1 cellular context compared by ENCODE assay signal in the genomic region with DNA sequence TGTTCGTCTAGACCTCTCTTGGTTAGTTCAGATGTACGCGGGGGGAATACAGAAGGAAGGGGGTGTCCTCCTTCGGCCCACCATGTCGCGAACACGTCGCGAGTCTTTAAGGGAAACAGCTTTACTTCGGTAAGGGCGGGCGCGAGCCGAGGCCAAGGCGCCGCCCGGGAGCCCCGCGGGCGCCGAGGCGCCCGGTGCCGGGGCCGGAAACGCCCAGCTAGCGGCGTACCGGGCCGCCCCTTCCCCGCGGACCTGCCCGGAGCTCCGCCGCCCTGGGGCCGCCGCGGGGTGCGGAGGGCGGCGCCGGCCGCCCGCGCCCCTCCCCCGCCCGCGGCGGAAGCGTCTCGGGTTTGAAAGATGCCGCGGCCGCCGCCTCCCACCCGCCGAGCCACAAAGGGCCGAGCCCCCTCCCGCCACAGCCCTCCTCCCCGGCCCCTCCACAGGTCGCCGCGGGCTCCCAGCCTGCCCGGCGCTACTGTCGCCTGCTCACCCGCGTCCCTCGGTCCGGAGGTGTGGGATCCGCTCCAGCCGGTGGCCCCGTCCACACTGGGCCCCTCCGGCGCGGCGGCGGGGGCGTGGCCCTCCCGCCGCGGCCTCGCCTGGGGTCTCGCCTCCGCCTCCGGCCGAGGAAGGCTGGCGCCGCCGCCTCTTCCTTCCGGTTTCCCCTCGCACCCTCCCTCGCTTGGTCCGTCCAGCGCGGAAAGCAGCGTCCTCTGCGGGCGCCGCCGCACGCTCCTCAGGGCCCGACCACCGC.
A peak's percentile ranks its signal among the peaks of the same experiment; 100 is the strongest.
TF ChIP-seq lines count a peak whose summit lies in the region.

A gene (minus strand): TSS at position 715 of the 754 bp plus-strand sequence. CDS start 12,156 bp downstream, outside the sequence.

TF ChIP-seq in K562, 482 proteins besides CTCF, POLR2A, EP300 and RAD21 (continued from another document and continues in another):
- TF ChIP-seq HNRNPL (IDR thresholded peaks at IDR 0.05; ENCODE audit: low read depth, low read length) (peak; percentile 49; the same call in 1 of the 2 replicates), TRIM28 (IDR thresholded peaks at IDR 0.05) (no peak), ARID2 (IDR thresholded peaks at IDR 0.05) (no peak), SPI1 (IDR thresholded peaks at IDR 0.05; ENCODE audit: borderline replicate concordance, low read depth, low read length) (no peak), PHB2 (IDR thresholded peaks at IDR 0.05; ENCODE audit: low read depth) (no peak), ZNF282 (CRISPR knock-in tag; IDR thresholded peaks at IDR 0.05) (no peak), GTF2F1 (IDR thresholded peaks at IDR 0.05; ENCODE audit: low read depth, low read length) (no peak), JUN (IDR thresholded peaks at IDR 0.05; ENCODE audit: borderline replicate concordance, low read depth, low read length) (0 out of 2 replicates have a peak, but pooled peaks have one; percentile 13), JUN (CRISPR knock-in tag; IDR thresholded peaks at IDR 0.05; ENCODE audit: borderline replicate concordance) (0 out of 2 replicates have a peak, but pooled peaks have one; percentile 27), ZNF347 (CRISPR knock-in tag; IDR thresholded peaks at IDR 0.05; ENCODE audit: low read depth) (no peak), SREBF1 (IDR thresholded peaks at IDR 0.05; ENCODE audit: borderline replicate concordance, low read depth, low read length) (no peak), FIP1L1 (IDR thresholded peaks at IDR 0.05; ENCODE audit: low read depth, low read length, poor library complexity, severe bottlenecking) (peak; percentile 73), ZNF707 (CRISPR knock-in tag; conservative IDR thresholded peaks at IDR 0.05) (no peak), CBFA2T3 (IDR thresholded peaks at IDR 0.05) (no peak), MTA3 (IDR thresholded peaks at IDR 0.05; ENCODE audit: borderline replicate concordance) (peak; percentile 50; the same call in 1 of the 2 replicates), ELF1 (tag; IDR thresholded peaks at IDR 0.05) (peak; percentile 83)
- TF ChIP-seq, protein P1, sequence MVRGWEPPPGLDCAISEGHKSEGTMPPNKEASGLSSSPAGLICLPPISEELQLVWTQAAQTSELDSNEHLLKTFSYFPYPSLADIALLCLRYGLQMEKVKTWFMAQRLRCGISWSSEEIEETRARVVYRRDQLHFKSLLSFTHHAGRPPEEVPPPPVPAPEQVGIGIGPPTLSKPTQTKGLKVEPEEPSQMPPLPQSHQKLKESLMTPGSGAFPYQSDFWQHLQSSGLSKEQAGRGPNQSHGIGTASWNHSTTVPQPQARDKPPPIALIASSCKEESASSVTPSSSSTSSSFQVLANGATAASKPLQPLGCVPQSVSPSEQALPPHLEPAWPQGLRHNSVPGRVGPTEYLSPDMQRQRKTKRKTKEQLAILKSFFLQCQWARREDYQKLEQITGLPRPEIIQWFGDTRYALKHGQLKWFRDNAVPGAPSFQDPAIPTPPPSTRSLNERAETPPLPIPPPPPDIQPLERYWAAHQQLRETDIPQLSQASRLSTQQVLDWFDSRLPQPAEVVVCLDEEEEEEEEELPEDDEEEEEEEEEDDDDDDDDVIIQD (CRISPR knock-in tag; IDR thresholded peaks at IDR 0.05): no peak
- TF ChIP-seq, protein P2, sequence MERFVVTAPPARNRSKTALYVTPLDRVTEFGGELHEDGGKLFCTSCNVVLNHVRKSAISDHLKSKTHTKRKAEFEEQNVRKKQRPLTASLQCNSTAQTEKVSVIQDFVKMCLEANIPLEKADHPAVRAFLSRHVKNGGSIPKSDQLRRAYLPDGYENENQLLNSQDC (CRISPR knock-in tag; IDR thresholded peaks at IDR 0.05): no peak
- TF ChIP-seq, protein P3, sequence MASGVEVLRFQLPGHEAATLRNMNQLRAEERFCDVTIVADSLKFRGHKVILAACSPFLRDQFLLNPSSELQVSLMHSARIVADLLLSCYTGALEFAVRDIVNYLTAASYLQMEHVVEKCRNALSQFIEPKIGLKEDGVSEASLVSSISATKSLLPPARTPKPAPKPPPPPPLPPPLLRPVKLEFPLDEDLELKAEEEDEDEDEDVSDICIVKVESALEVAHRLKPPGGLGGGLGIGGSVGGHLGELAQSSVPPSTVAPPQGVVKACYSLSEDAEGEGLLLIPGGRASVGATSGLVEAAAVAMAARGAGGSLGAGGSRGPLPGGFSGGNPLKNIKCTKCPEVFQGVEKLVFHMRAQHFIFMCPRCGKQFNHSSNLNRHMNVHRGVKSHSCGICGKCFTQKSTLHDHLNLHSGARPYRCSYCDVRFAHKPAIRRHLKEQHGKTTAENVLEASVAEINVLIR (CRISPR knock-in tag; IDR thresholded peaks at IDR 0.05): no peak
- TF ChIP-seq, protein P4, sequence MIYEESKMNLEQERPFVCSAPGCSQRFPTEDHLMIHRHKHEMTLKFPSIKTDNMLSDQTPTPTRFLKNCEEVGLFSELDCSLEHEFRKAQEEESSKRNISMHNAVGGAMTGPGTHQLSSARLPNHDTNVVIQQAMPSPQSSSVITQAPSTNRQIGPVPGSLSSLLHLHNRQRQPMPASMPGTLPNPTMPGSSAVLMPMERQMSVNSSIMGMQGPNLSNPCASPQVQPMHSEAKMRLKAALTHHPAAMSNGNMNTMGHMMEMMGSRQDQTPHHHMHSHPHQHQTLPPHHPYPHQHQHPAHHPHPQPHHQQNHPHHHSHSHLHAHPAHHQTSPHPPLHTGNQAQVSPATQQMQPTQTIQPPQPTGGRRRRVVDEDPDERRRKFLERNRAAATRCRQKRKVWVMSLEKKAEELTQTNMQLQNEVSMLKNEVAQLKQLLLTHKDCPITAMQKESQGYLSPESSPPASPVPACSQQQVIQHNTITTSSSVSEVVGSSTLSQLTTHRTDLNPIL (CRISPR knock-in tag; IDR thresholded peaks at IDR 0.05): no peak
- TF ChIP-seq, protein P5, sequence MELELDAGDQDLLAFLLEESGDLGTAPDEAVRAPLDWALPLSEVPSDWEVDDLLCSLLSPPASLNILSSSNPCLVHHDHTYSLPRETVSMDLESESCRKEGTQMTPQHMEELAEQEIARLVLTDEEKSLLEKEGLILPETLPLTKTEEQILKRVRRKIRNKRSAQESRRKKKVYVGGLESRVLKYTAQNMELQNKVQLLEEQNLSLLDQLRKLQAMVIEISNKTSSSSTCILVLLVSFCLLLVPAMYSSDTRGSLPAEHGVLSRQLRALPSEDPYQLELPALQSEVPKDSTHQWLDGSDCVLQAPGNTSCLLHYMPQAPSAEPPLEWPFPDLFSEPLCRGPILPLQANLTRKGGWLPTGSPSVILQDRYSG (tag; conservative IDR thresholded peaks at IDR 0.05; ENCODE audit: low read depth): no peak
- TF ChIP-seq, protein P6, sequence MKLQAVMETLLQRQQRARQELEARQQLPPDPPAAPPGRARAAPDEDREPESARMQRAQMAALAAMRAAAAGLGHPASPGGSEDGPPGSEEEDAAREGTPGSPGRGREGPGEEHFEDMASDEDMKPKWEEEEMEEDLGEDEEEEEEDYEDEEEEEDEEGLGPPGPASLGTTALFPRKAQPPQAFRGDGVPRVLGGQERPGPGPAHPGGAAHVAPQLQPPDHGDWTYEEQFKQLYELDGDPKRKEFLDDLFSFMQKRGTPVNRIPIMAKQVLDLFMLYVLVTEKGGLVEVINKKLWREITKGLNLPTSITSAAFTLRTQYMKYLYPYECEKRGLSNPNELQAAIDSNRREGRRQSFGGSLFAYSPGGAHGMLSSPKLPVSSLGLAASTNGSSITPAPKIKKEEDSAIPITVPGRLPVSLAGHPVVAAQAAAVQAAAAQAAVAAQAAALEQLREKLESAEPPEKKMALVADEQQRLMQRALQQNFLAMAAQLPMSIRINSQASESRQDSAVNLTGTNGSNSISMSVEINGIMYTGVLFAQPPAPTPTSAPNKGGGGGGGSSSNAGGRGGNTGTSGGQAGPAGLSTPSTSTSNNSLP (IDR thresholded peaks at IDR 0.05; ENCODE audit: borderline replicate concordance, low read depth, low read length): no peak
- TF ChIP-seq, protein P7, sequence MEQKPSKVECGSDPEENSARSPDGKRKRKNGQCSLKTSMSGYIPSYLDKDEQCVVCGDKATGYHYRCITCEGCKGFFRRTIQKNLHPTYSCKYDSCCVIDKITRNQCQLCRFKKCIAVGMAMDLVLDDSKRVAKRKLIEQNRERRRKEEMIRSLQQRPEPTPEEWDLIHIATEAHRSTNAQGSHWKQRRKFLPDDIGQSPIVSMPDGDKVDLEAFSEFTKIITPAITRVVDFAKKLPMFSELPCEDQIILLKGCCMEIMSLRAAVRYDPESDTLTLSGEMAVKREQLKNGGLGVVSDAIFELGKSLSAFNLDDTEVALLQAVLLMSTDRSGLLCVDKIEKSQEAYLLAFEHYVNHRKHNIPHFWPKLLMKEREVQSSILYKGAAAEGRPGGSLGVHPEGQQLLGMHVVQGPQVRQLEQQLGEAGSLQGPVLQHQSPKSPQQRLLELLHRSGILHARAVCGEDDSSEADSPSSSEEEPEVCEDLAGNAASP (IDR thresholded peaks at IDR 0.05): no peak
- TF ChIP-seq, protein P8, sequence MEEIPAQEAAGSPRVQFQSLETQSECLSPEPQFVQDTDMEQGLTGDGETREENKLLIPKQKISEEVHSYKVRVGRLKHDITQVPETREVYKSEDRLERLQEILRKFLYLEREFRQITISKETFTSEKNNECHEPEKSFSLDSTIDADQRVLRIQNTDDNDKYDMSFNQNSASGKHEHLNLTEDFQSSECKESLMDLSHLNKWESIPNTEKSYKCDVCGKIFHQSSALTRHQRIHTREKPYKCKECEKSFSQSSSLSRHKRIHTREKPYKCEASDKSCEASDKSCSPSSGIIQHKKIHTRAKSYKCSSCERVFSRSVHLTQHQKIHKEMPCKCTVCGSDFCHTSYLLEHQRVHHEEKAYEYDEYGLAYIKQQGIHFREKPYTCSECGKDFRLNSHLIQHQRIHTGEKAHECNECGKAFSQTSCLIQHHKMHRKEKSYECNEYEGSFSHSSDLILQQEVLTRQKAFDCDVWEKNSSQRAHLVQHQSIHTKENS (CRISPR knock-in tag; IDR thresholded peaks at IDR 0.05): no peak
- TF ChIP-seq, protein P9, sequence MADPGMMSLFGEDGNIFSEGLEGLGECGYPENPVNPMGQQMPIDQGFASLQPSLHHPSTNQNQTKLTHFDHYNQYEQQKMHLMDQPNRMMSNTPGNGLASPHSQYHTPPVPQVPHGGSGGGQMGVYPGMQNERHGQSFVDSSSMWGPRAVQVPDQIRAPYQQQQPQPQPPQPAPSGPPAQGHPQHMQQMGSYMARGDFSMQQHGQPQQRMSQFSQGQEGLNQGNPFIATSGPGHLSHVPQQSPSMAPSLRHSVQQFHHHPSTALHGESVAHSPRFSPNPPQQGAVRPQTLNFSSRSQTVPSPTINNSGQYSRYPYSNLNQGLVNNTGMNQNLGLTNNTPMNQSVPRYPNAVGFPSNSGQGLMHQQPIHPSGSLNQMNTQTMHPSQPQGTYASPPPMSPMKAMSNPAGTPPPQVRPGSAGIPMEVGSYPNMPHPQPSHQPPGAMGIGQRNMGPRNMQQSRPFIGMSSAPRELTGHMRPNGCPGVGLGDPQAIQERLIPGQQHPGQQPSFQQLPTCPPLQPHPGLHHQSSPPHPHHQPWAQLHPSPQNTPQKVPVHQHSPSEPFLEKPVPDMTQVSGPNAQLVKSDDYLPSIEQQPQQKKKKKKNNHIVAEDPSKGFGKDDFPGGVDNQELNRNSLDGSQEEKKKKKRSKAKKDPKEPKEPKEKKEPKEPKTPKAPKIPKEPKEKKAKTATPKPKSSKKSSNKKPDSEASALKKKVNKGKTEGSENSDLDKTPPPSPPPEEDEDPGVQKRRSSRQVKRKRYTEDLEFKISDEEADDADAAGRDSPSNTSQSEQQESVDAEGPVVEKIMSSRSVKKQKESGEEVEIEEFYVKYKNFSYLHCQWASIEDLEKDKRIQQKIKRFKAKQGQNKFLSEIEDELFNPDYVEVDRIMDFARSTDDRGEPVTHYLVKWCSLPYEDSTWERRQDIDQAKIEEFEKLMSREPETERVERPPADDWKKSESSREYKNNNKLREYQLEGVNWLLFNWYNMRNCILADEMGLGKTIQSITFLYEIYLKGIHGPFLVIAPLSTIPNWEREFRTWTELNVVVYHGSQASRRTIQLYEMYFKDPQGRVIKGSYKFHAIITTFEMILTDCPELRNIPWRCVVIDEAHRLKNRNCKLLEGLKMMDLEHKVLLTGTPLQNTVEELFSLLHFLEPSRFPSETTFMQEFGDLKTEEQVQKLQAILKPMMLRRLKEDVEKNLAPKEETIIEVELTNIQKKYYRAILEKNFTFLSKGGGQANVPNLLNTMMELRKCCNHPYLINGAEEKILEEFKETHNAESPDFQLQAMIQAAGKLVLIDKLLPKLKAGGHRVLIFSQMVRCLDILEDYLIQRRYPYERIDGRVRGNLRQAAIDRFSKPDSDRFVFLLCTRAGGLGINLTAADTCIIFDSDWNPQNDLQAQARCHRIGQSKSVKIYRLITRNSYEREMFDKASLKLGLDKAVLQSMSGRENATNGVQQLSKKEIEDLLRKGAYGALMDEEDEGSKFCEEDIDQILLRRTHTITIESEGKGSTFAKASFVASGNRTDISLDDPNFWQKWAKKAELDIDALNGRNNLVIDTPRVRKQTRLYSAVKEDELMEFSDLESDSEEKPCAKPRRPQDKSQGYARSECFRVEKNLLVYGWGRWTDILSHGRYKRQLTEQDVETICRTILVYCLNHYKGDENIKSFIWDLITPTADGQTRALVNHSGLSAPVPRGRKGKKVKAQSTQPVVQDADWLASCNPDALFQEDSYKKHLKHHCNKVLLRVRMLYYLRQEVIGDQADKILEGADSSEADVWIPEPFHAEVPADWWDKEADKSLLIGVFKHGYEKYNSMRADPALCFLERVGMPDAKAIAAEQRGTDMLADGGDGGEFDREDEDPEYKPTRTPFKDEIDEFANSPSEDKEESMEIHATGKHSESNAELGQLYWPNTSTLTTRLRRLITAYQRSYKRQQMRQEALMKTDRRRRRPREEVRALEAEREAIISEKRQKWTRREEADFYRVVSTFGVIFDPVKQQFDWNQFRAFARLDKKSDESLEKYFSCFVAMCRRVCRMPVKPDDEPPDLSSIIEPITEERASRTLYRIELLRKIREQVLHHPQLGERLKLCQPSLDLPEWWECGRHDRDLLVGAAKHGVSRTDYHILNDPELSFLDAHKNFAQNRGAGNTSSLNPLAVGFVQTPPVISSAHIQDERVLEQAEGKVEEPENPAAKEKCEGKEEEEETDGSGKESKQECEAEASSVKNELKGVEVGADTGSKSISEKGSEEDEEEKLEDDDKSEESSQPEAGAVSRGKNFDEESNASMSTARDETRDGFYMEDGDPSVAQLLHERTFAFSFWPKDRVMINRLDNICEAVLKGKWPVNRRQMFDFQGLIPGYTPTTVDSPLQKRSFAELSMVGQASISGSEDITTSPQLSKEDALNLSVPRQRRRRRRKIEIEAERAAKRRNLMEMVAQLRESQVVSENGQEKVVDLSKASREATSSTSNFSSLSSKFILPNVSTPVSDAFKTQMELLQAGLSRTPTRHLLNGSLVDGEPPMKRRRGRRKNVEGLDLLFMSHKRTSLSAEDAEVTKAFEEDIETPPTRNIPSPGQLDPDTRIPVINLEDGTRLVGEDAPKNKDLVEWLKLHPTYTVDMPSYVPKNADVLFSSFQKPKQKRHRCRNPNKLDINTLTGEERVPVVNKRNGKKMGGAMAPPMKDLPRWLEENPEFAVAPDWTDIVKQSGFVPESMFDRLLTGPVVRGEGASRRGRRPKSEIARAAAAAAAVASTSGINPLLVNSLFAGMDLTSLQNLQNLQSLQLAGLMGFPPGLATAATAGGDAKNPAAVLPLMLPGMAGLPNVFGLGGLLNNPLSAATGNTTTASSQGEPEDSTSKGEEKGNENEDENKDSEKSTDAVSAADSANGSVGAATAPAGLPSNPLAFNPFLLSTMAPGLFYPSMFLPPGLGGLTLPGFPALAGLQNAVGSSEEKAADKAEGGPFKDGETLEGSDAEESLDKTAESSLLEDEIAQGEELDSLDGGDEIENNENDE (IDR thresholded peaks at IDR 0.05; ENCODE audit: low read depth, low read length): no peak
- TF ChIP-seq, protein P10, sequence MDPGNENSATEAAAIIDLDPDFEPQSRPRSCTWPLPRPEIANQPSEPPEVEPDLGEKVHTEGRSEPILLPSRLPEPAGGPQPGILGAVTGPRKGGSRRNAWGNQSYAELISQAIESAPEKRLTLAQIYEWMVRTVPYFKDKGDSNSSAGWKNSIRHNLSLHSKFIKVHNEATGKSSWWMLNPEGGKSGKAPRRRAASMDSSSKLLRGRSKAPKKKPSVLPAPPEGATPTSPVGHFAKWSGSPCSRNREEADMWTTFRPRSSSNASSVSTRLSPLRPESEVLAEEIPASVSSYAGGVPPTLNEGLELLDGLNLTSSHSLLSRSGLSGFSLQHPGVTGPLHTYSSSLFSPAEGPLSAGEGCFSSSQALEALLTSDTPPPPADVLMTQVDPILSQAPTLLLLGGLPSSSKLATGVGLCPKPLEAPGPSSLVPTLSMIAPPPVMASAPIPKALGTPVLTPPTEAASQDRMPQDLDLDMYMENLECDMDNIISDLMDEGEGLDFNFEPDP (CRISPR knock-in tag; IDR thresholded peaks at IDR 0.05): no peak
